ENCODE assay signal across 1 cellular context in the genomic region with DNA sequence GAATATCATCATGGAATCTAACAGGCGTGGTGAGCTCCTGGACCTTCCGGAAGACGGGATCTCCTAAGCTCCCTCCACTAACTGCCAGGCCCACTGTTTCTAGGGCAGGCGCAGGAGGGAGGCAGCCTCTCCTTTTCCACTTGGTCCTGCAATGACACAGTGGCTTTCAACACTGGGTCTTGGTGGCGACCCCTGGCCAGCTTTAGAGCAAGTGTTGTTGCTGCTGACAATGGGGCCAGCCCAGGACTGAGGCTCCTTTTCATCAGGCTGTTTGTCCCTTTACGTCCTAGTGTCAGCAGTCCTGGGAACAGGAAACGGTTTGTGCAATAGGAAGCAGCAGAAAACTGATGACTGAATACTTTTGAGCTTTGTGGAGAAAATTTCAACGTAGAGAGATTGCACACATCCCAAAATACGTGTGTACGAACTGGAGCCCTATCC.
TF ChIP-seq lines count a peak whose summit lies in the region.

No MANE protein-coding gene starts in this region.

TF ChIP-seq in HepG2, 621 proteins besides CTCF, POLR2A, EP300 and RAD21 (continued from another document and continues in another):
- no peak for TF ChIP-seq RAD51 (IDR thresholded peaks at IDR 0.05; ENCODE audit: borderline replicate concordance)
- TF ChIP-seq ZNF768 (CRISPR knock-in tag; IDR thresholded peaks at IDR 0.05): 0 out of 2 replicates have a peak, but pooled peaks have one; percentile 20
- peak; percentile 48 for TF ChIP-seq POLR2G (IDR thresholded peaks at IDR 0.05; ENCODE audit: low read depth, low read length)
- no peak for TF ChIP-seq ZNF766 (CRISPR knock-in tag; IDR thresholded peaks at IDR 0.05; ENCODE audit: borderline replicate concordance)
- 0 out of 2 replicates have a peak, but pooled peaks have one; percentile 74 for TF ChIP-seq ZNF44 (CRISPR knock-in tag; IDR thresholded peaks at IDR 0.05)
- no peak for TF ChIP-seq ZSCAN29 (CRISPR knock-in tag; conservative IDR thresholded peaks at IDR 0.05)
- TF ChIP-seq ZFP36 (IDR thresholded peaks at IDR 0.05; ENCODE audit: borderline replicate concordance, low read depth, low read length, partially characterized antibody): no peak
- TF ChIP-seq RFX1 (IDR thresholded peaks at IDR 0.05): no peak
- TF ChIP-seq ZNF646 (CRISPR knock-in tag; IDR thresholded peaks at IDR 0.05): 0 out of 2 replicates have a peak, but pooled peaks have one; percentile 10
- TF ChIP-seq ZBTB25 (CRISPR knock-in tag; IDR thresholded peaks at IDR 0.05): no peak
- TF ChIP-seq CAMTA2 (CRISPR knock-in tag; IDR thresholded peaks at IDR 0.05; ENCODE audit: borderline replicate concordance): no peak
- TF ChIP-seq, protein P1, sequence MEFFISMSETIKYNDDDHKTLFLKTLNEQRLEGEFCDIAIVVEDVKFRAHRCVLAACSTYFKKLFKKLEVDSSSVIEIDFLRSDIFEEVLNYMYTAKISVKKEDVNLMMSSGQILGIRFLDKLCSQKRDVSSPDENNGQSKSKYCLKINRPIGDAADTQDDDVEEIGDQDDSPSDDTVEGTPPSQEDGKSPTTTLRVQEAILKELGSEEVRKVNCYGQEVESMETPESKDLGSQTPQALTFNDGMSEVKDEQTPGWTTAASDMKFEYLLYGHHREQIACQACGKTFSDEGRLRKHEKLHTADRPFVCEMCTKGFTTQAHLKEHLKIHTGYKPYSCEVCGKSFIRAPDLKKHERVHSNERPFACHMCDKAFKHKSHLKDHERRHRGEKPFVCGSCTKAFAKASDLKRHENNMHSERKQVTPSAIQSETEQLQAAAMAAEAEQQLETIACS (CRISPR knock-in tag; IDR thresholded peaks at IDR 0.05): peak; percentile 9; the same call in 1 of the 2 replicates
- TF ChIP-seq, protein P2, sequence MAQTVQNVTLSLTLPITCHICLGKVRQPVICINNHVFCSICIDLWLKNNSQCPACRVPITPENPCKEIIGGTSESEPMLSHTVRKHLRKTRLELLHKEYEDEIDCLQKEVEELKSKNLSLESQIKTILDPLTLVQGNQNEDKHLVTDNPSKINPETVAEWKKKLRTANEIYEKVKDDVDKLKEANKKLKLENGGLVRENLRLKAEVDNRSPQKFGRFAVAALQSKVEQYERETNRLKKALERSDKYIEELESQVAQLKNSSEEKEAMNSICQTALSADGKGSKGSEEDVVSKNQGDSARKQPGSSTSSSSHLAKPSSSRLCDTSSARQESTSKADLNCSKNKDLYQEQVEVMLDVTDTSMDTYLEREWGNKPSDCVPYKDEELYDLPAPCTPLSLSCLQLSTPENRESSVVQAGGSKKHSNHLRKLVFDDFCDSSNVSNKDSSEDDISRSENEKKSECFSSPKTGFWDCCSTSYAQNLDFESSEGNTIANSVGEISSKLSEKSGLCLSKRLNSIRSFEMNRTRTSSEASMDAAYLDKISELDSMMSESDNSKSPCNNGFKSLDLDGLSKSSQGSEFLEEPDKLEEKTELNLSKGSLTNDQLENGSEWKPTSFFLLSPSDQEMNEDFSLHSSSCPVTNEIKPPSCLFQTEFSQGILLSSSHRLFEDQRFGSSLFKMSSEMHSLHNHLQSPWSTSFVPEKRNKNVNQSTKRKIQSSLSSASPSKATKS (CRISPR knock-in tag; IDR thresholded peaks at IDR 0.05): no peak
- TF ChIP-seq ZNF549 (CRISPR knock-in tag; IDR thresholded peaks at IDR 0.05): no peak
- no peak for TF ChIP-seq LBX2 (CRISPR knock-in tag; IDR thresholded peaks at IDR 0.05; ENCODE audit: borderline replicate concordance)
- TF ChIP-seq ZSCAN31 (CRISPR knock-in tag; IDR thresholded peaks at IDR 0.05; ENCODE audit: low read depth): no peak
- TF ChIP-seq ZMYM3 (CRISPR knock-in tag; IDR thresholded peaks at IDR 0.05): peak; percentile 36; the same call in 1 of the 2 replicates
- no peak for TF ChIP-seq SNAPC5 (CRISPR knock-in tag; IDR thresholded peaks at IDR 0.05; ENCODE audit: borderline replicate concordance)
- peak; percentile 61 for TF ChIP-seq ARID5B (CRISPR knock-in tag; IDR thresholded peaks at IDR 0.05)
- TF ChIP-seq GTF2F1 (IDR thresholded peaks at IDR 0.05; ENCODE audit: low read length): no peak
- no peak for TF ChIP-seq PITX1 (CRISPR knock-in tag; IDR thresholded peaks at IDR 0.05)
- TF ChIP-seq RXRA (CRISPR knock-in tag; IDR thresholded peaks at IDR 0.05): no peak; the same call in 1 of the 2 replicates
- no peak for TF ChIP-seq PPARG (CRISPR knock-in tag; conservative IDR thresholded peaks at IDR 0.05)
- TF ChIP-seq ZNF263 (CRISPR knock-in tag; IDR thresholded peaks at IDR 0.05): no peak
- TF ChIP-seq E2F2 (CRISPR knock-in tag; IDR thresholded peaks at IDR 0.05; ENCODE audit: borderline replicate concordance): no peak
- peak; percentile 33; the same call in 1 of the 2 replicates for TF ChIP-seq ZNF337 (CRISPR knock-in tag; IDR thresholded peaks at IDR 0.05; ENCODE audit: borderline replicate concordance, low read depth)
- peak; percentile 75 for TF ChIP-seq CEBPG (CRISPR knock-in tag; IDR thresholded peaks at IDR 0.05)
- TF ChIP-seq ZNF687 (CRISPR knock-in tag; IDR thresholded peaks at IDR 0.05): peak; percentile 44; the same call in 1 of the 2 replicates
- TF ChIP-seq NFYC (CRISPR knock-in tag; IDR thresholded peaks at IDR 0.05): no peak
- TF ChIP-seq CENPT (CRISPR knock-in tag; IDR thresholded peaks at IDR 0.05; ENCODE audit: low read depth): no peak
- TF ChIP-seq, protein P3, sequence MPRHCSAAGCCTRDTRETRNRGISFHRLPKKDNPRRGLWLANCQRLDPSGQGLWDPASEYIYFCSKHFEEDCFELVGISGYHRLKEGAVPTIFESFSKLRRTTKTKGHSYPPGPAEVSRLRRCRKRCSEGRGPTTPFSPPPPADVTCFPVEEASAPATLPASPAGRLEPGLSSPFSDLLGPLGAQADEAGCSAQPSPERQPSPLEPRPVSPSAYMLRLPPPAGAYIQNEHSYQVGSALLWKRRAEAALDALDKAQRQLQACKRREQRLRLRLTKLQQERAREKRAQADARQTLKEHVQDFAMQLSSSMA (CRISPR knock-in tag; IDR thresholded peaks at IDR 0.05): no peak
